In genomic region chr15:90873488-90873997, GRCh38 we compare ENCODE assay signal across 1 cellular context.
TF ChIP-seq lines count a peak whose summit lies in the region.

No MANE protein-coding gene starts in this region.

TF ChIP-seq in GM12878, 131 proteins besides CTCF, POLR2A, EP300 and RAD21:
- TF ChIP-seq CUX1 (IDR thresholded peaks at IDR 0.05; ENCODE audit: insufficient replicate concordance, low read depth, low read length): no peak
- TF ChIP-seq TCF12 (IDR thresholded peaks at IDR 0.05; ENCODE audit: low read depth, low read length): peak; percentile 13; the same call in 1 of the 2 replicates
- no peak for TF ChIP-seq BMI1 (IDR thresholded peaks at IDR 0.05; ENCODE audit: borderline replicate concordance)
